ENCODE assay signal across 9 cellular contexts in the genomic region with DNA sequence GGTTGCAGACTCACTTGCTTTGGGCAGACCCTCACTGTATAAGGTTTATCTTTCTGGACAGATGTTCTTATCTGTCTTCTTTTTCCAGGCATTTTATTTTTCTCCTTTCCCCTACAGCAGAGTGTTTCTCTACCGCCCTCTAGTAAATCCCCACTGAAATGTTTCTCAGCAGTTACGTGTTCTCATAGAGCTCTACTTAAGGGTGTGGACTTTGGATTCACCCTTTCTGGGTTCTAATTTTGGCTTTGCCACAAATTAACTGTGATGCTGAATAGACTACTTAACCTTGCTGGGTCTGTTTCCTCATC. TPM values are rescaled to one million over a fixed set of nuclear protein-coding genes. Genes with fewer than 3 reads are reported as not detected.
DNase-seq lines count a peak whose midpoint lies in the region; ATAC-seq and TF ChIP-seq lines count a peak whose summit lies in the region.
"Had no signal": no experiment of that assay in that cellular context is flagged by ENCODE, and none has a peak within 500 bp of the region (broad histone marks: within the 10 kb centered on the region; RNA-seq: fewer than 3 reads in every experiment).

No MANE protein-coding gene starts in this region.

- no peaks in the 10 kb centered on the region for H3K9me3 ChIP-seq in Panc1 (ENCODE audit: control insufficient read depth, insufficient read depth, low read depth, low read length)
- H3K9me3 ChIP-seq in smooth muscle cell (replicated peaks; ENCODE audit: low read depth), result no peaks in the 10 kb centered on the region

- H3K4me3 ChIP-seq in AG09309 (ENCODE audit: control insufficient read depth, low read depth, low read length), result no peak overlapping the region
- H3K4me3 ChIP-seq in GM06990 (replicated peaks; ENCODE audit: low read depth, low read length), result no peak overlapping the region; the same call in 1 of the 2 replicates
- no peak overlapping the region for H3K4me3 ChIP-seq in Panc1 (ENCODE audit: low read depth in 2 of 2, low read length in 2 of 2)
- H3K4me3 ChIP-seq in epithelial cell of proximal tubule (ENCODE audit: low read depth, low read length), result no peak overlapping the region
- H3K4me3 ChIP-seq in smooth muscle cell, result no peak overlapping the region

- POLR2A ChIA-PET in Panc1 (lab: Charles Lee), result interaction anchor here (0.6 kb wide), 1 partner anchor 60 kb away, joined by 7 read pairs; no protein-coding TSS in a partner anchor

- no TSS peak for BruUV-seq in Panc1 (replicated peaks; lab: Mats Ljungman, UMichigan)

- no peak overlapping the region for H2AFZ ChIP-seq in smooth muscle cell (ENCODE audit: low read depth)

- TF ChIP-seq CTCF in AG09309 (IDR thresholded peaks at IDR 0.05; ENCODE audit: control insufficient read depth, insufficient read depth, low read depth, low read length, missing control alignments) (peak; percentile 61), GM06990 (IDR thresholded peaks at IDR 0.05; ENCODE audit: insufficient read depth, low read length, poor library complexity, severe bottlenecking) (peak; percentile 56), Panc1 (IDR thresholded peaks at IDR 0.05) (peak; percentile 54), epithelial cell of proximal tubule (conservative IDR thresholded peaks at IDR 0.05; ENCODE audit: low read depth, low read length) (peak; percentile 61), smooth muscle cell (IDR thresholded peaks at IDR 0.05; ENCODE audit: borderline replicate concordance, insufficient read depth, poor library complexity, severe bottlenecking) (peak; percentile 54)

- in situ Hi-C loops in Panc1 (cut with HindIII; ENCODE audit: low pct_unique_long_range_greater_than_20kb, low sequenced_read_pairs), result no loop called here

- no peak overlapping the region for H3K9ac ChIP-seq in smooth muscle cell (ENCODE audit: low read depth)

- H3K27ac ChIP-seq in Panc1 (ENCODE audit: low read length), result no peak overlapping the region
- no peak overlapping the region for H3K27ac ChIP-seq in smooth muscle cell (ENCODE audit: low read depth)

- H3K4me2 ChIP-seq in smooth muscle cell, result peak overlapping the region; percentile 90

- H3K79me2 ChIP-seq in smooth muscle cell (ENCODE audit: low read depth), result peaks cover 10% of the 10 kb centered on the region

- CTCF ChIA-PET in Panc1 (lab: Charles Lee), result no interaction called here

- H4K20me1 ChIP-seq in smooth muscle cell (ENCODE audit: low read depth), result no peaks in the 10 kb centered on the region

- intact Hi-C loops in Panc1 (cut with micrococcal nuclease; ENCODE audit: unreplicated experiment), result loop anchor here (5.0 kb wide), 1 partner anchor 149 kb away; no protein-coding TSS in a partner anchor

- H3K4me1 ChIP-seq in Panc1 (ENCODE audit: control insufficient read depth, insufficient read depth, low read length) (peaks cover 7% of the 10 kb centered on the region), smooth muscle cell (ENCODE audit: low read depth) (peaks cover 10% of the 10 kb centered on the region)

- 5% methylated on average over 2 of the region's 2 CpGs for WGBS in smooth muscle cell (ENCODE audit: low lambda C conversion rate)

- peaks cover 15% of the 10 kb centered on the region for H3F3A ChIP-seq in smooth muscle cell (ENCODE audit: low read depth)

- no peaks in the 10 kb centered on the region for H3K27me3 ChIP-seq in GM06990 (replicated peaks; ENCODE audit: control insufficient read depth, insufficient read depth, low read length)
- no peaks in the 10 kb centered on the region for H3K27me3 ChIP-seq in Panc1 (ENCODE audit: control insufficient read depth, insufficient read depth, low read length)
- H3K27me3 ChIP-seq in smooth muscle cell (ENCODE audit: low read depth), result no peaks in the 10 kb centered on the region

- H3K36me3 ChIP-seq in GM06990 (ENCODE audit: control insufficient read depth, insufficient read depth, low read length) (peaks cover 10% of the 10 kb centered on the region), Panc1 (ENCODE audit: control insufficient read depth, insufficient read depth, low read length) (peaks cover 7% of the 10 kb centered on the region), smooth muscle cell (ENCODE audit: low read depth) (no peaks in the 10 kb centered on the region)

- ATAC-seq in Panc1 (no peak), HG03460 (IDR thresholded peaks at IDR 0.05; ENCODE audit: unreplicated experiment) (no peak), GM21528 (IDR thresholded peaks at IDR 0.05; ENCODE audit: low FRiP score, unreplicated experiment) (no peak)

- no peak for DNase-seq in AG09309 (ENCODE audit: low read depth)
- DNase-seq in GM06990 (ENCODE audit: extremely low read depth, insufficient read length), result no peak
- DNase-seq in Panc1 (ENCODE audit: low read depth, low spot score), result no peak
- DNase-seq in epithelial cell of proximal tubule (ENCODE audit: low read depth), result no peak
- DNase-seq in smooth muscle cell (lab: John Stamatoyannopoulos, UW; ENCODE audit: unreplicated experiment), result no peak
- DNase-seq in NCI-H2081 treated with DMSO at 0.1 percent for 48 hours (lab: John Stamatoyannopoulos, UW), result no peak
- DNase-seq: left cardiac atrium had no signal

RNA-seq across cellular contexts. Expression of a gene that starts 2.0 kb away (rescaled TPM):
- 46.8 TPM for total RNA-seq in Panc1 (2021; ENCODE audit: unreplicated experiment)
- 26.9 TPM for polyA plus RNA-seq in Panc1 (2012; ENCODE audit: insufficient read length)
- total RNA-seq in epithelial cell of proximal tubule, result 47.0 and 71.4 TPM in 2 replicates
- 27.8 and 35.9 TPM in 2 replicates for total RNA-seq in smooth muscle cell
- 13.4 and 19.5 TPM in 2 replicates for polyA plus RNA-seq in smooth muscle cell

RNA-seq across cellular contexts. Expression of a gene that starts 26.3 kb away (rescaled TPM):
- total RNA-seq in Panc1 (2021; ENCODE audit: unreplicated experiment), result 119 TPM
- polyA plus RNA-seq in Panc1 (2012; ENCODE audit: insufficient read length), result 97.6 TPM
- 180 and 261 TPM in 2 replicates for total RNA-seq in epithelial cell of proximal tubule
- total RNA-seq in smooth muscle cell, result 98.8 and 108 TPM in 2 replicates
- polyA plus RNA-seq in smooth muscle cell, result 101 and 109 TPM in 2 replicates

RNA-seq across cellular contexts. Expression of a gene that starts 26.4 kb away (rescaled TPM):
- total RNA-seq in Panc1 (2021; ENCODE audit: unreplicated experiment), result 23.3 TPM
- 20.9 TPM for polyA plus RNA-seq in Panc1 (2012; ENCODE audit: insufficient read length)
- total RNA-seq in epithelial cell of proximal tubule, result 34.6 and 35.3 TPM in 2 replicates
- total RNA-seq in smooth muscle cell, result 51.0 and 56.6 TPM in 2 replicates
- polyA plus RNA-seq in smooth muscle cell, result 83.0 and 86.6 TPM in 2 replicates

RNA-seq across cellular contexts. Expression of a gene that starts 54.9 kb away (rescaled TPM):
- total RNA-seq in Panc1 (2021; ENCODE audit: unreplicated experiment) (56.2 TPM), epithelial cell of proximal tubule (57.6 and 79.8 TPM in 2 replicates), smooth muscle cell (89.9 and 90.6 TPM in 2 replicates)
- 58.5 TPM for polyA plus RNA-seq in Panc1 (2012; ENCODE audit: insufficient read length)
- polyA plus RNA-seq in smooth muscle cell, result 172 and 189 TPM in 2 replicates

RNA-seq across cellular contexts. Expression of a gene that starts 55.7 kb away (rescaled TPM):
- not detected for total RNA-seq in Panc1 (2021; ENCODE audit: unreplicated experiment)
- not detected for polyA plus RNA-seq in Panc1 (2012; ENCODE audit: insufficient read length)
- total RNA-seq in epithelial cell of proximal tubule, result not detected in 2 replicates
- not detected in 2 replicates for total RNA-seq in smooth muscle cell
- polyA plus RNA-seq in smooth muscle cell, result not detected in 2 replicates
- total RNA-seq: left cardiac atrium had no signal
